In the genomic region with DNA sequence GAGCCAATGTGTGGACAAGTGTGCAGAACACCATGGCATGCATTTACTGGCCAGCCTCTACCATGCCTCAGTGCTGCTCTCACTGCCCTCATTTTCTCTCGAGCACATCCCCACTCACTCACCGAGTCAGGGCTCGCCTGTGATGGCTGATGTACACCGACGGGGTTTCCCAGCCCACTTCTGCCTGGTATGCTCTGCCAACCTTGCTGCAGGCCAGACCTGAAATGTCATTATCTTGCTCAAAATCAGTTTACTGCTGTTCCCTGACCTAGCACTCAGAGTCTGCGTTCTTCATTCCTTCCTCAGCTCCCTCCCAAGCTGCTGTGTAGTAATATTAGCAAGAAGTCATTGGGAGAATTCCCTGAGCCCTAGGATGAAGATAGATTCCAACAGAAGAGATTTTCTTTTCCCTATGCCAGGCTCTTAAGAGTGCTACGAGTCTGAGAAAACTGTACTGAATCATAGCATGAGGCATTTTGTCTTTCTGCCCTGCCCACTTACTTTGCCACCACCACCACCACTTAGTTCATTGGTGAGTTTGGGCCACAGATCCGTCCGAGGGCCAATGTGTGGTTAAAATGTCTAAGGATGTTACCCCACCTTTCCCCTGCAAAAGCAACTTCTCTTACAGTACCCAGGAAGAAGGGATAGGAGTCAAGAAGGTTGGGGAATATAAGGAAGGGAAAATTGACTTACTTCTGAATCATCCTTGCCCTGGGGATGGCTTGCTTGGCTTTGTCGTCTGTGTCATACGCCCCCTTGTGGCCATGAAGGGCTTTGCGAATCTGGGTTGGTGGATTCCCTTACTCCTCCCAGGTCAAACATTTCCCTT, we compare ENCODE assay signal across 8 cellular contexts. TPM values are rescaled to one million over a fixed set of nuclear protein-coding genes. Genes with fewer than 3 reads are reported as not detected.
DNase-seq lines count a peak whose midpoint lies in the region; ATAC-seq and TF ChIP-seq lines count a peak whose summit lies in the region.

No MANE protein-coding gene starts in this region.

- no peaks in the 10 kb centered on the region for H3K4me1 ChIP-seq in Peyer's patch

- H3K27ac ChIP-seq in Peyer's patch: no peak overlapping the region

- H3K36me3 Mint-ChIP-seq in activated T-cell treated with anti-CD3 and anti-CD28 coated beads, Interleukin-2, amount 50 U/mL, for 4 hours (ENCODE audit: insufficient read depth): no peaks in the 10 kb centered on the region

- H3K36me3 ChIP-seq in Peyer's patch: no peaks in the 10 kb centered on the region

- in situ Hi-C loops in ACHN (cut with HindIII; ENCODE audit: low pct_ligation_motif_present, low pct_unique_long_range_greater_than_20kb, low sequenced_read_pairs): no loop called here
- in situ Hi-C loops in KBM-7 (cut with MboI; ENCODE audit: low pct_unique_long_range_greater_than_20kb, low sequenced_read_pairs): no loop called here

- peak; percentile 65 for ATAC-seq in GM18868 (IDR thresholded peaks at IDR 0.05; ENCODE audit: unreplicated experiment)
- peak; percentile 65 to 73 for ATAC-seq in activated T-cell treated with anti-CD3 and anti-CD28 coated beads, Interleukin-2, amount 50 U/mL, for 4 hours

- H3K9me3 ChIP-seq in Peyer's patch: no peaks in the 10 kb centered on the region

- no peaks in the 10 kb centered on the region for H3K4me1 Mint-ChIP-seq in activated T-cell treated with anti-CD3 and anti-CD28 coated beads, Interleukin-2, amount 50 U/mL, for 4 hours (ENCODE audit: low read depth)

- no peaks in the 10 kb centered on the region for H3K27me3 ChIP-seq in Peyer's patch

- no peak overlapping the region for H3K4me3 Mint-ChIP-seq in activated T-cell treated with anti-CD3 and anti-CD28 coated beads, Interleukin-2, amount 50 U/mL, for 4 hours

- peak; percentile 45 to 87 (median 68) for TF ChIP-seq CTCF in Peyer's patch (IDR thresholded peaks at IDR 0.05)
- TF ChIP-seq CTCF in fibroblast of pulmonary artery (IDR thresholded peaks at IDR 0.05; ENCODE audit: low read length, missing control alignments): peak; percentile 98

- H3K4me3 ChIP-seq in Peyer's patch (no peak overlapping the region), fibroblast of pulmonary artery (replicated peaks; ENCODE audit: low read depth, low read length) (no peak overlapping the region)

- peak; percentile 91 for DNase-seq in ACHN
- DNase-seq in KBM-7: peak; percentile 80
- DNase-seq in Peyer's patch: peak; percentile 61 to 91 (median 75)
- peak; percentile 50 for DNase-seq in activated T-cell treated with anti-CD3 and anti-CD28 coated beads, Interleukin-2, amount 50 U/mL, for 4 hours
- DNase-seq in fibroblast of pulmonary artery (ENCODE audit: low read depth): peak; percentile 91
- peak; percentile 5 for DNase-seq in occipital lobe (lab: John Stamatoyannopoulos, UW)
- DNase-seq in superior temporal gyrus (ENCODE audit: extremely low spot score): peak; percentile 47

- H3K27me3 Mint-ChIP-seq in activated T-cell treated with anti-CD3 and anti-CD28 coated beads, Interleukin-2, amount 50 U/mL, for 4 hours (ENCODE audit: low read depth): peaks cover 3% of the 10 kb centered on the region

- H3K9me3 Mint-ChIP-seq in activated T-cell treated with anti-CD3 and anti-CD28 coated beads, Interleukin-2, amount 50 U/mL, for 4 hours: no peaks in the 10 kb centered on the region

- no peak for TF ChIP-seq POLR2A in Peyer's patch (IDR thresholded peaks at IDR 0.05)

RNA-seq across cellular contexts. Expression of a gene that starts 51.0 kb away (rescaled TPM):
- total RNA-seq in Peyer's patch (10 to 100 TPM in 1 of 4 donors, 1 to 10 TPM in 3; 3.5 to 14.0 (median 4.6) TPM), occipital lobe (62.2 TPM)
- 1 to 10 TPM; 3.8 to 7.4 (median 6.8) TPM for total RNA-seq in activated T-cell treated with anti-CD3 and anti-CD28 coated beads, Interleukin-2, amount 50 U/mL, for 4 hours

Comparison
In these comparisons a context has a peak if more than half of its experiments do, and no peak if none do; other contexts are left out.
1. DNase-seq: peak in every context shown above with its lines; median percentile 91 in ACHN; 91 in fibroblast of pulmonary artery; 80 in KBM-7; 75 in Peyer's patch; 50 in activated T-cell treated with anti-CD3 and anti-CD28 coated beads, Interleukin-2, amount 50 U/mL, for 4 hours; 47 in superior temporal gyrus; 5 in occipital lobe.